1 cellular context compared by ENCODE assay signal in the genomic region with DNA sequence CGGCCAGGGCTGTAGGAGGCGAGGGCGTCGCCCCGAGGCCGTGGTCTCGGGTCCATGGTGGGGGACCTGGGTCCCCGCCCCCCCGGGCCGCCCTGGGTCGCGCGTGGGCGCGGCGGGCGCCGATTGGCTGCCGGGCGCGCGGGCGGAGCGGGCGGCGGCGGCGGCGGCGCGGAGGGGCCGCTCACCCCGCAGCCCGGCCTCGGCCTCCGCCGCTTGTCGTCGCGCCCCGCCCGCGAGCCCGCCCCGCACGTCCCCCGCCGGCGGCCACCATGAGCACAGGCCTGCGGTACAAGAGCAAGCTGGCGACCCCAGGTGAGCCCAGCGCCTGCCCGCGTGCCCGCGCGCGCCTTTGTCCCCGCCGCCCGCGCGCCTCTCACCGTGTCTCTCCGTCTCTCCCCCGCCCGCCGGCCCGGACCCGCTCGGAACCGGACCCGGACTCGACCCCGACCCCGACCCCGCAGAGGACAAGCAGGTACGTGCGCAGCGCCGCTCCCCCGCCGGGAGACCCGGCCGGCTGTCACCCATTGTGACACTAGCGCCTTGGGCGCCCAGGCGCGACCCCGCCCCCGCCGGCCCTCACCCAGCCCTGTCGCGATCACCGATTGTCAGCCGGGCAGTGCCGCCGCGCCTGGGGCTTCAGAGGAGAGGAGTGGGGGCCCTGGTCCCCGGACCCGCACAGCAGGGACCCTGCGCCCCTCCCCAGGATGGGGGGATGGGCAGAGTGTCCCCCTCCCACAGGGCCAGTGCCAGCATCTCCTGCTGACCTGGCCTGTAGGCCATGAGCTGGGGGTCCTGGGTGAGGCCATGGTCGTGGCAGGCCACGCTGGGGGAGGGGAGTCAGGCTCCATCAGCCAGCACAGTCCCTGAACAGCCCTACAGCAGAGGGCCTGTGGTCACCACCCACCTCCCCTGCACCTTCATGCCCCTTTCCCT.
TF ChIP-seq lines count a peak whose summit lies in the region.

A gene (plus strand): TSS at position 184 of the 933 bp plus-strand sequence. CDS start 86 bp downstream, at position 270.

TF ChIP-seq in GM12878, 131 proteins besides CTCF, POLR2A, EP300 and RAD21:
- TF ChIP-seq GABPA (IDR thresholded peaks at IDR 0.05; ENCODE audit: low read depth) (no peak), IKZF2 (IDR thresholded peaks at IDR 0.05) (no peak), EGR1 (IDR thresholded peaks at IDR 0.05; ENCODE audit: borderline replicate concordance in 1 of 2, low read depth in 2 of 2, low read length in 2 of 2) (0 out of 3 replicates have a peak, but pooled peaks of 1 of the 2 experiments have one; percentile 12)
